Comparison of ENCODE assay signal across 1 cellular context in genomic region chr15:40160689-40161688, GRCh38.
TF ChIP-seq lines count a peak whose summit lies in the region.

Gene BUB1B, plus strand, starts transcription at chr15:40161069. Its CDS starts 152 bp downstream, at chr15:40161221.

TF ChIP-seq in K562, 482 proteins besides CTCF, POLR2A, EP300 and RAD21 (continued from another document and continues in another):
- TF ChIP-seq MITF (IDR thresholded peaks at IDR 0.05) (no peak), CGGBP1 (CRISPR knock-in tag; IDR thresholded peaks at IDR 0.05) (no peak), ZNF175 (CRISPR knock-in tag; IDR thresholded peaks at IDR 0.05; ENCODE audit: low read depth) (peak; percentile 76; the same call in 1 of the 2 replicates), MBD2 (IDR thresholded peaks at IDR 0.05; ENCODE audit: borderline replicate concordance, low read depth) (peak; percentile 91), CREM (IDR thresholded peaks at IDR 0.05; ENCODE audit: low read depth) (peak; percentile 96), TRIM25 (IDR thresholded peaks at IDR 0.05; ENCODE audit: borderline replicate concordance) (no peak), PHF20 (IDR thresholded peaks at IDR 0.05; ENCODE audit: partially characterized antibody) (peak; percentile 44), ZBTB2 (IDR thresholded peaks at IDR 0.05) (peak; percentile 96), NR1H2 (CRISPR knock-in tag; IDR thresholded peaks at IDR 0.05) (0 out of 2 replicates have a peak, but pooled peaks have one; percentile 77), CCAR2 (IDR thresholded peaks at IDR 0.05; ENCODE audit: low read depth, low read length) (no peak), ZBTB8A (IDR thresholded peaks at IDR 0.05; ENCODE audit: partially characterized antibody) (no peak), GATA2 (CRISPR knock-in tag; IDR thresholded peaks at IDR 0.05) (no peak), TCFL5 (CRISPR knock-in tag; conservative IDR thresholded peaks at IDR 0.05) (no peak), SNRNP70 (optimal IDR thresholded peaks at IDR 0.05; ENCODE audit: low read depth, low read length) (no peak), ZNF184 (CRISPR knock-in tag; IDR thresholded peaks at IDR 0.05) (no peak), NCOA1 (IDR thresholded peaks at IDR 0.05; ENCODE audit: low read depth) (no peak), NR0B1 (IDR thresholded peaks at IDR 0.05; ENCODE audit: partially characterized antibody) (no peak), FOSL1 (tag; conservative IDR thresholded peaks at IDR 0.05) (peak; percentile 34; the same call in 1 of the 2 replicates), THAP7 (CRISPR knock-in tag; IDR thresholded peaks at IDR 0.05) (no peak), ZBTB5 (IDR thresholded peaks at IDR 0.05) (no peak), ZNF277 (CRISPR knock-in tag; IDR thresholded peaks at IDR 0.05; ENCODE audit: borderline replicate concordance) (no peak), CLOCK (CRISPR knock-in tag; IDR thresholded peaks at IDR 0.05; ENCODE audit: borderline replicate concordance) (no peak), NONO (IDR thresholded peaks at IDR 0.05; ENCODE audit: low read depth in 2 of 2, low read length in 1 of 2) (no peak), HDAC1 (IDR thresholded peaks at IDR 0.05) (peak in 1 of 2 experiments; percentile 100; a peak in 2 of 4 replicates), SOX6 (IDR thresholded peaks at IDR 0.05) (no peak; the same call in 1 of the 2 replicates), KLF16 (IDR thresholded peaks at IDR 0.05) (no peak), ZKSCAN8 (CRISPR knock-in tag; IDR thresholded peaks at IDR 0.05) (no peak), MEF2A (IDR thresholded peaks at IDR 0.05; ENCODE audit: control insufficient read depth, low read depth, low read length) (no peak), ELK1 (CRISPR knock-in tag; IDR thresholded peaks at IDR 0.05) (no peak), MYNN (IDR thresholded peaks at IDR 0.05) (no peak), MYNN (CRISPR knock-in tag; IDR thresholded peaks at IDR 0.05) (no peak), HOMEZ (CRISPR knock-in tag; IDR thresholded peaks at IDR 0.05) (no peak), PREB (CRISPR knock-in tag; IDR thresholded peaks at IDR 0.05) (no peak), CBX8 (IDR thresholded peaks at IDR 0.05; ENCODE audit: borderline replicate concordance, extremely low read depth, low read depth, low read length, poor library complexity, severe bottlenecking) (no peak), HNRNPH1 (optimal IDR thresholded peaks at IDR 0.05; ENCODE audit: low read depth, low read length) (no peak), PML (IDR thresholded peaks at IDR 0.05; ENCODE audit: low read length) (peak; percentile 43; the same call in 1 of the 2 replicates), MAFK (IDR thresholded peaks at IDR 0.05; ENCODE audit: low read length) (no peak; the same call in 1 of the 2 replicates), ZNF764 (CRISPR knock-in tag; IDR thresholded peaks at IDR 0.05; ENCODE audit: low read depth) (no peak), SNAPC5 (CRISPR knock-in tag; IDR thresholded peaks at IDR 0.05) (no peak), MTA2 (IDR thresholded peaks at IDR 0.05; ENCODE audit: low read depth) (no peak), NFE2L1 (tag; IDR thresholded peaks at IDR 0.05; ENCODE audit: borderline replicate concordance, low read depth) (no peak), USF1 (CRISPR knock-in tag; IDR thresholded peaks at IDR 0.05) (no peak; the same call in 1 of the 2 replicates), ZNF586 (CRISPR knock-in tag; conservative IDR thresholded peaks at IDR 0.05) (no peak), NCOA2 (IDR thresholded peaks at IDR 0.05; ENCODE audit: partially characterized antibody in 2 of 2) (no peak), ZBED1 (IDR thresholded peaks at IDR 0.05) (no peak)
